ENCODE assay signal across 16 cellular contexts in the genomic region with DNA sequence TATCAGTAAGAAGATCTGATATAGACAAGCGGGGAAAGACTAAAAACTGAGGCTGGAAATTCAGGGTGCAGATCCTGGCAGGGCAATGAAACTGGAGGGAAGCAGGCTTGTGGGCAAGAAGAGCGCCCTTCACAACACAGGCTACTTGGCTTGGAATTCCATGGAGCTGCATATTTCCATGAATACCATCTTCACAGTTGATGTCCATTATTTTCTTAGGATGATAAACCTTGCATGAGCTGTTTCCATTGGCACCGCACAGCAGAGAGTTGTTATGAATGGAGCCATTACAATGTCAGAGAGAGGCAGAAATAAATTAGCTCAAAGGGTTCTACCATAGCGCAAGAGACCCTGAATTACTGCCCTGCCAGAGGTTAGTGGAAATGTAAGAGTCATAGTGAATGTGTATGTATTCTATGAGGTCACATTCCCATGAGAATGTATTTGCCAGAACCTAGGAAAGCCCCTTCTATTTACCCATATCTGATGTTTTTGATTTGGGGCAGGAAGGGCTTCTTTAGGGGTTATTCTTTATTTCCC.
DNase-seq lines count a peak whose midpoint lies in the region.
"Had no signal": no experiment of that assay in that cellular context is flagged by ENCODE, and none has a peak within 500 bp of the region (broad histone marks: within the 10 kb centered on the region; RNA-seq: fewer than 3 reads in every experiment).

No MANE protein-coding gene starts in this region.

- H3F3A ChIP-seq in GM23248 (ENCODE audit: insufficient read depth) = peaks cover 7% of the 10 kb centered on the region

- H3K9me3 ChIP-seq in GM23248 (ENCODE audit: low read depth) = no peaks in the 10 kb centered on the region
- no peaks in the 10 kb centered on the region for H3K9me3 ChIP-seq in SK-N-MC (ENCODE audit: low read depth, low read length)
- H3K9me3 ChIP-seq in skeletal muscle tissue (ENCODE audit: control insufficient read depth in 3 of 3, low read length in 3 of 3) = no peaks in the 10 kb centered on the region
- H3K9me3 ChIP-seq: stomach had no signal

- in situ Hi-C loops in GM23248 (cut with MboI) = loop anchor here (10.0 kb wide), 1 partner anchor 202 kb away; no protein-coding TSS in a partner anchor

- WGBS in GM23248 (ENCODE audit: low coverage in 1 of 2, low lambda C conversion rate in 2 of 2, missing lambda C conversion rate in 2 of 2), 2 experiments = 92 to 96% methylated on average over 4 of the region's 4 CpGs

- H3K4me2 ChIP-seq in GM23248 (ENCODE audit: unreplicated experiment) = no peak overlapping the region

- H4K20me1 ChIP-seq in GM23248 (ENCODE audit: insufficient read depth) = no peaks in the 10 kb centered on the region

- H3K27ac ChIP-seq in GM23248 (0 out of 2 replicates have a peak overlapping the region, but pooled peaks have one; percentile 19), SK-N-MC (peak overlapping the region; percentile 65; the same call in 1 of the 2 replicates), skeletal muscle tissue (ENCODE audit: low read depth, low read length) (peak overlapping the region; percentile 52)

- no peaks in the 10 kb centered on the region for H3K79me2 ChIP-seq in GM23248 (ENCODE audit: insufficient read depth)

- H3K4me3 ChIP-seq in GM23248 (no peak overlapping the region), SK-N-MC (peak overlapping the region; percentile 14; the same call in 1 of the 2 replicates), skeletal muscle tissue (ENCODE audit: low read length in 3 of 3) (no peak overlapping the region)
- H3K4me3 ChIP-seq: stomach had no signal

- DNase-seq in GM23248 (no peak), SK-N-MC (ENCODE audit: low read depth, low spot score) (no peak), lung microvascular endothelial cell (ENCODE audit: low read depth in 2 of 2) (peak; percentile 4 to 94), iPS-NIHi7 (ENCODE audit: extremely low spot score) (no peak), HUDEP-2 (lab: John Stamatoyannopoulos, UW; ENCODE audit: unreplicated experiment in 76 of 76) (no peak), posterior cingulate gyrus (no peak)
- DNase-seq in stimulated activated CD4-positive, alpha-beta T cell treated with anti-CD3 and anti-CD28 coated beads, Interleukin-4, amount 100 ng/mL, for 24 hours = no peak
- DNase-seq: activated effector memory CD4-positive, alpha-beta T cell treated with Interleukin-2 at 50 U/mL for 16 hours; amniotic stem cell; cerebellar nuclear complex; foreskin melanocyte; GDM1; NCI-H510A; SHP77 treated with DMSO at 0.1 percent for 48 hours; stomach had no signal

- intact Hi-C loops in posterior cingulate gyrus (cut with DNase I) = loop anchor here (5.0 kb wide), 1 partner anchor 205 kb away; no protein-coding TSS in a partner anchor

- no peak overlapping the region for H2AFZ ChIP-seq in GM23248

- H3K4me1 ChIP-seq in GM23248 (ENCODE audit: insufficient read depth) (peaks cover 23% of the 10 kb centered on the region), skeletal muscle tissue (ENCODE audit: control insufficient read depth in 3 of 3, insufficient read depth in 3 of 3, low read length in 3 of 3) (peaks cover 19 to 21% (median 19%) of the 10 kb centered on the region in 3 donors)

- no peak overlapping the region for H3K9ac ChIP-seq in GM23248
- H3K9ac ChIP-seq in SK-N-MC (ENCODE audit: insufficient read length) = no peak overlapping the region
- H3K9ac ChIP-seq in skeletal muscle tissue (ENCODE audit: low read depth in 1 of 3, low read length in 3 of 3) = no peak overlapping the region

- no peaks in the 10 kb centered on the region for H3K36me3 ChIP-seq in GM23248 (ENCODE audit: low read depth)
- no peaks in the 10 kb centered on the region for H3K36me3 ChIP-seq in SK-N-MC (ENCODE audit: insufficient read depth, low read length)
- H3K36me3 ChIP-seq in skeletal muscle tissue (ENCODE audit: control insufficient read depth in 3 of 3, insufficient read depth in 3 of 3, low read length in 3 of 3) = peaks cover 0 to 7% (median 2%) of the 10 kb centered on the region in 3 donors
- H3K36me3 ChIP-seq: stomach had no signal

- H3K27me3 ChIP-seq in GM23248 (replicated peaks; ENCODE audit: insufficient read depth) (no peaks in the 10 kb centered on the region), skeletal muscle tissue (ENCODE audit: control insufficient read depth in 3 of 3, insufficient read depth in 3 of 3, low read length in 3 of 3) (no peaks in the 10 kb centered on the region)
- H3K27me3 ChIP-seq: stomach had no signal

- no peaks in the 10 kb centered on the region for H3K9me2 ChIP-seq in GM23248 (ENCODE audit: insufficient read depth)

Comparison
In these comparisons a context has a peak if more than half of its experiments do, and no peak if none do; other contexts are left out.
1. DNase-seq: peak in lung microvascular endothelial cell (2 of 2); none in GM23248 (single experiment), SK-N-MC (single experiment), iPS-NIHi7 (single experiment), stimulated activated CD4-positive, alpha-beta T cell treated with anti-CD3 and anti-CD28 coated beads, Interleukin-4, amount 100 ng/mL, for 24 hours (single experiment), HUDEP-2 (0 of 76) and posterior cingulate gyrus (0 of 10).
2. Peak in every context shown above with its lines, with median percentiles within 50 percentile points of each other: H3K27ac ChIP-seq.